Comparison of ENCODE assay signal across 8 cellular contexts in the genomic region with DNA sequence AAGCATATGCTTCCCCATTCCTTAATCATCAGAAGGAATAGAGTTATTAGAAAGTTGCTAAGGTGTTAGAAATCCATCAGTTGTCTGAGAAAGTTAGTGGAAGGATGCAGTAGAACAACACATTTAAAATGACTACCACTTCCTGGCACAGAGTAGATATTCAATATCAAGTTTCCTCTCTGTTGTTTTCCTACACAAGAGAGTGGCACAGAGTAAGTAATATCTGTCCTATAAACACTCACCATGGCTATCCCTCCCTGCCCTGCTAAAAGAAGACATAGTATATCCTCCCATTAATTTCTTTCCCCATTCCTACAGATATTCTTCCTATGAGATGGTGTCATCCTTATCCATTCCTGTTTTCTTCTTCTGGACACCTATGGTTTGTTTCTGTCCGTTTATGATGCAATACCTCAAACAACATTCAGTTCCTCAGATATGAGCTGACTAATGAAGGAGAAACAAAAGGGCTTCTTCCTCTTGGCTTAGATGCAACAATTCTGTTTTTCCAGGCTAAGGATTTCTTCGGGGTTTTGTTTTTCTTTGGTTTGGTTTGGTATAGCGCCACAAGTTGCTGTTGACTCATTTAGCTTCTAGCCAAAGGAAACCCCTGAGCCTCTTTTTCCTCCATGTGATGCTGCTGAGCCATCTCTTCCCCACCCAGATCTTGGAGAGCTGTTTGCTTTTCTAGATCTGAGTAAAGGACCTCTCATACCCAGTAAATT. TPM values are rescaled to one million over a fixed set of nuclear protein-coding genes. Genes with fewer than 3 reads are reported as not detected.
DNase-seq lines count a peak whose midpoint lies in the region; ATAC-seq and TF ChIP-seq lines count a peak whose summit lies in the region.

No MANE protein-coding gene starts in this region.

- no peak overlapping the region for H3K4me3 ChIP-seq in epithelial cell of proximal tubule (ENCODE audit: low read depth, low read length)

- no peak for TF ChIP-seq CTCF in epithelial cell of proximal tubule (conservative IDR thresholded peaks at IDR 0.05; ENCODE audit: low read depth, low read length)

- DNase-seq in GM03348 (ENCODE audit: low spot score) (peak; percentile 83), OCI-M1 (lab: John Stamatoyannopoulos, UW) (peak; percentile 36), epithelial cell of proximal tubule (ENCODE audit: low read depth) (peak; percentile 80), renal cortical epithelial cell (ENCODE audit: low read depth) (peak; percentile 97), posterior cingulate gyrus (no peak)

- intact Hi-C loops in posterior cingulate gyrus (cut with DNase I): no loop called here

- no peak for ATAC-seq in GM18861 (IDR thresholded peaks at IDR 0.05; ENCODE audit: unreplicated experiment)
- no peak for ATAC-seq in GM19035 (IDR thresholded peaks at IDR 0.05; ENCODE audit: unreplicated experiment)
- no peak for ATAC-seq in HG02623 (IDR thresholded peaks at IDR 0.05; ENCODE audit: unreplicated experiment)

RNA-seq across cellular contexts. Expression of gene BPGM, which starts 32.9 kb away (rescaled TPM):
- total RNA-seq in epithelial cell of proximal tubule: 24.7 and 42.8 TPM in 2 replicates
- total RNA-seq in renal cortical epithelial cell: 45.8 and 118 TPM in 2 replicates

Comparison
In these comparisons a context has a peak if more than half of its experiments do, and no peak if none do; other contexts are left out.
1. DNase-seq: peak in GM03348 (single experiment), OCI-M1 (single experiment), epithelial cell of proximal tubule (single experiment) and renal cortical epithelial cell (single experiment); none in posterior cingulate gyrus (0 of 10).